1 cellular context compared by ENCODE assay signal in the genomic region with DNA sequence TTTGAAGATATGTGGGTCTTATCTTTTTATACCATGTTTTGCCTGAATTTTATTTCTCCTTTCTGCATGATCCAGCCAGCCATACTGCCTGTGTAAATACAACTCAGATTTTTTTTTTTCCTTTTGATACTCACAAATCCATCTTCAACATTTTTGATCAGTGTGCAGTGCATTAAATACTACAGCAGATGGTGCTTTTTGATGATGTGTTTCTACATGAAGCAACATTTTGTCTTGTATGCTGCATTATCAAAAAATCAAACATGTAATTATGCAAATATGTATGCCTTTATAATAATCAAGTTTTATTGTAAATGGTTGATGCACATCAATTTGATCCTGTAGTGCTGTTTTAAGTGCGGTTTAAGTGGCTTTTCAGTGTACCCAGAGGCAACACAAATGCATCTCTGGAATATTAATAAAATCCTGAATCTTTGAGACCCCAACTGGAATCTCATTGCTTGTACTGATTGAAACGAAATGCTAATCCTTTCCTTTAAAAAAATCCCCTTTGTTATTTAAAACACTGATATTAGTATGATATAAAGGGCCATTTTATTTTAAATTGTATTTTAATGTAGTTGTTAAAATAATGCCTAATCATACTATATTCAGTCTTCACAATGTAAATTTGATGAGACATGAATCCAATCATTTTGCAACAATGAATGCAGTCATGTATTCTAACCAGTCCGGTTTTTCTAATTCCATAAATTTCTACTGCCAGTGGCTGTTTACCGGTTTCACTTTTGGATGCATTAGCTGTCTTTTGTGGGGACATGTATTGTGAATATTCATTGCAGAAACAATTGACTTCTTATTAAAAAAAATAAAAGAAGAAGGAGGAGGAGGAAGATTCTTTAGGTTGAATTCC.
TF ChIP-seq lines count a peak whose summit lies in the region.

No MANE protein-coding gene starts in this region.

TF ChIP-seq in neural cell, 6 proteins besides CTCF, POLR2A, EP300 and RAD21:
- TF ChIP-seq TAF1 (IDR thresholded peaks at IDR 0.05; ENCODE audit: low read depth) (no peak), SMC3 (conservative IDR thresholded peaks at IDR 0.05; ENCODE audit: poor library complexity) (peak; percentile 65)
